27 cellular contexts compared by ENCODE assay signal in the genomic region with DNA sequence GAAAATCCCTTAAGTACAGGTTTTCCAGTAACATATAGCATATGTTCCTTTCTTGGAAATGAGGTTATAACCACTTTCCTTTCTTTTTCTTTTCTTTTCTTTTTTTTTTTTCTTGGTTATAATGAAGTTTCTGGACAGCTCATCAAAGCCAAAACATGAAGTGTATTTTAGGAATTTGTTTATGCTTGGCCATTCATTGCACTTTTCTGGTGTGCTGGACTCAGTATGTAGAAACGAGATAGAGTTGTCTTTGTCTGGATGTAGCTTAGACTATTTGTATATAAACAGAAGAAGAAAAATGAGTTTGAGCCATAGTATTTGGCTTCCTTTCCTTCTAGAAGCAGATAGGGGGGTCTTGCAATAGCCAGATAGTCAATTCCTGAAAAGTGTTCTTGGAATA.
A peak's percentile ranks its signal among the peaks of the same experiment; 100 is the strongest.
DNase-seq lines count a peak whose midpoint lies in the region; ATAC-seq and TF ChIP-seq lines count a peak whose summit lies in the region.
"Had no signal": no experiment of that assay in that cellular context is flagged by ENCODE, and none has a peak within 500 bp of the region (broad histone marks: within the 10 kb centered on the region; RNA-seq: fewer than 3 reads in every experiment).

No MANE protein-coding gene starts in this region.

- no peak overlapping the region for H3K4me2 ChIP-seq in mesenchymal stem cell (ENCODE audit: low read length, poor library complexity, severe bottlenecking)

- H3K79me1 ChIP-seq in mesenchymal stem cell (replicated peaks; ENCODE audit: low read length, poor library complexity, severe bottlenecking), result peaks cover 18% of the 10 kb centered on the region

- no peak overlapping the region for H3K23ac ChIP-seq in mesenchymal stem cell (ENCODE audit: low read length in 2 of 2)

- ATAC-seq in HG03354 (IDR thresholded peaks at IDR 0.05; ENCODE audit: poor library complexity, severe bottlenecking, unreplicated experiment), result no peak
- ATAC-seq: activated CD8-positive, alpha-beta T cell treated with anti-CD3 and anti-CD28 coated beads, Interleukin-2, amount 10 ng/mL, durations not matched to agents 7 days and 5 days; activated naive CD8-positive, alpha-beta T cell treated with anti-CD3 and anti-CD28 coated beads, Interleukin-2, amount 50 U/mL, for 24 hours; naive thymus-derived CD4-positive, alpha-beta T cell; stimulated activated naive B cell treated with anti-CD40 and anti-IgM and Interleukin-4, amounts not matched to agents 10 μg/mL and 1 μg/mL and 100 μg/mL, for 72 hours; T-helper 17 cell had no signal

- no peak for TF ChIP-seq CTCF in AG10803 (conservative IDR thresholded peaks at IDR 0.05; ENCODE audit: low read length)
- TF ChIP-seq CTCF in WERI-Rb-1 (IDR thresholded peaks at IDR 0.05; ENCODE audit: low read depth, low read length), result no peak
- TF ChIP-seq CTCF in esophagus muscularis mucosa (IDR thresholded peaks at IDR 0.05), result no peak
- TF ChIP-seq CTCF in adrenal gland (IDR thresholded peaks at IDR 0.05), result no peak
- no peak for TF ChIP-seq CTCF in transverse colon (IDR thresholded peaks at IDR 0.05)
- TF ChIP-seq CTCF in tibial artery (IDR thresholded peaks at IDR 0.05), result no peak

- H2AFZ ChIP-seq in mesenchymal stem cell (ENCODE audit: low read depth, low read length), result no peak overlapping the region

- no peak overlapping the region for H4K91ac ChIP-seq in mesenchymal stem cell (ENCODE audit: low read length)

- H3K18ac ChIP-seq in mesenchymal stem cell (ENCODE audit: low read depth in 1 of 2, low read length in 2 of 2), result no peak overlapping the region

- no peak for TF ChIP-seq POLR2A in esophagus muscularis mucosa (IDR thresholded peaks at IDR 0.05; ENCODE audit: low read depth)
- no peak for TF ChIP-seq POLR2A in adrenal gland (IDR thresholded peaks at IDR 0.05)
- no peak for TF ChIP-seq POLR2A in transverse colon (IDR thresholded peaks at IDR 0.05)

- no peak overlapping the region for H2BK120ac ChIP-seq in mesenchymal stem cell (ENCODE audit: low read depth, low read length)

- H3K9me3 ChIP-seq in WERI-Rb-1 (ENCODE audit: severe bottlenecking), result no peaks in the 10 kb centered on the region
- H3K9me3 ChIP-seq in esophagus muscularis mucosa, result no peaks in the 10 kb centered on the region
- H3K9me3 ChIP-seq in mesenchymal stem cell (ENCODE audit: control insufficient read depth, low read length), result no peaks in the 10 kb centered on the region
- H3K9me3 ChIP-seq in adrenal gland (replicated peaks in 1 of 3), result no peaks in the 10 kb centered on the region
- H3K9me3 ChIP-seq in transverse colon, result no peaks in the 10 kb centered on the region
- no peaks in the 10 kb centered on the region for H3K9me3 ChIP-seq in tibial artery
- H3K9me3 ChIP-seq: breast epithelium, HAP-1, spleen, testis had no signal

- H4K8ac ChIP-seq in mesenchymal stem cell (ENCODE audit: low read length), result no peak overlapping the region

- intact Hi-C loops in esophagus muscularis mucosa (cut with DNase I), result loop anchor here (5.0 to 10.0 kb wide), 4 partner anchors 120 to 957 kb away; a partner anchor contains a TSS
- intact Hi-C loops in adrenal gland (cut with DNase I), result loop anchor here (5.0 to 10.0 kb wide), 2 partner anchors 277 to 280 kb away; no protein-coding TSS in a partner anchor
- intact Hi-C loops in transverse colon (cut with DNase I; ENCODE audit: low total_unique reads), result loop anchor here (5.0 to 10.0 kb wide), 2 partner anchors 280 to 957 kb away; a partner anchor contains a TSS
- intact Hi-C loops in tibial artery (cut with DNase I; ENCODE audit: low total_unique reads), result loop anchor here (5.0 to 10.0 kb wide), 3 partner anchors 63 to 280 kb away; a partner anchor contains a TSS

- H3K36me3 ChIP-seq in WERI-Rb-1 (no peaks in the 10 kb centered on the region; the same call in 1 of the 2 replicates), esophagus muscularis mucosa (no peaks in the 10 kb centered on the region), mesenchymal stem cell (ENCODE audit: control insufficient read depth in 1 of 2, insufficient read depth in 2 of 2, low read depth in 1 of 2, low read length in 2 of 2) (peaks cover 0 to 50% of the 10 kb centered on the region in 2 experiments), adrenal gland (replicated peaks in 1 of 2) (no peaks in the 10 kb centered on the region), transverse colon (no peaks in the 10 kb centered on the region), tibial artery (no peaks in the 10 kb centered on the region)
- H3K36me3 ChIP-seq: breast epithelium, HAP-1, spleen had no signal

- H3K4me1 ChIP-seq in esophagus muscularis mucosa, result peaks cover 32 to 56% (median 53%) of the 10 kb centered on the region in 4 donors
- H3K4me1 ChIP-seq in mesenchymal stem cell (ENCODE audit: control insufficient read depth, insufficient read depth, low read depth, low read length), result peaks cover 2% of the 10 kb centered on the region
- H3K4me1 ChIP-seq in adrenal gland (replicated peaks in 1 of 2), result peaks cover 0 to 18% of the 10 kb centered on the region in 2 donors
- peaks cover 0 to 31% (median 6%) of the 10 kb centered on the region in 4 donors for H3K4me1 ChIP-seq in transverse colon
- H3K4me1 ChIP-seq in tibial artery, result peaks cover 0 to 49% (median 21%) of the 10 kb centered on the region in 4 donors
- H3K4me1 ChIP-seq: HAP-1 had no signal

- in situ Hi-C loops in transverse colon (cut with MboI; ENCODE audit: low pct_ligation_motif_present in 1 of 4, low pct_unique_long_range_greater_than_20kb in 1 of 4, low sequenced_read_pairs in 3 of 4), result loop anchor here in 3 of 4 donors (10.0 to 25.0 kb wide), 4 partner anchors 275 to 950 kb away; a partner anchor contains a TSS

- no peaks in the 10 kb centered on the region for H3K27me3 ChIP-seq in WERI-Rb-1 (ENCODE audit: insufficient read depth, low read depth, severe bottlenecking)
- H3K27me3 ChIP-seq in esophagus muscularis mucosa, result no peaks in the 10 kb centered on the region
- H3K27me3 ChIP-seq in mesenchymal stem cell (ENCODE audit: control insufficient read depth in 1 of 2, insufficient read depth in 1 of 2, low read length in 2 of 2), result no peaks in the 10 kb centered on the region
- H3K27me3 ChIP-seq in adrenal gland, result no peaks in the 10 kb centered on the region
- H3K27me3 ChIP-seq in transverse colon, result no peaks in the 10 kb centered on the region
- no peaks in the 10 kb centered on the region for H3K27me3 ChIP-seq in tibial artery
- H3K27me3 ChIP-seq: BLaER1 treated with 17β-estradiol and CSF1 and Interleukin-3, amounts not matched to agents 10 nM and 100 nM; breast epithelium; spleen; testis had no signal

- H3K14ac ChIP-seq in mesenchymal stem cell (ENCODE audit: low read length in 2 of 2), result no peak overlapping the region

- H2AK5ac ChIP-seq in mesenchymal stem cell (ENCODE audit: low read length, severe bottlenecking), result no peak overlapping the region

- H3K4me3 ChIP-seq in AG10803 (ENCODE audit: low read length) (no peak overlapping the region), WERI-Rb-1 (ENCODE audit: low read depth, low read length) (no peak overlapping the region), esophagus muscularis mucosa (no peak overlapping the region), mesenchymal stem cell (ENCODE audit: insufficient read depth in 1 of 2, low read depth in 1 of 2, low read length in 2 of 2) (no peak overlapping the region), adrenal gland (no peak overlapping the region), transverse colon (no peak overlapping the region), tibial artery (no peak overlapping the region)
- H3K4me3 ChIP-seq: BLaER1 treated with 17β-estradiol and CSF1 and Interleukin-3, amounts not matched to agents 10 nM and 100 nM; breast epithelium; HAP-1; spleen; testis had no signal

- H3K4ac ChIP-seq in mesenchymal stem cell (ENCODE audit: low read depth in 1 of 2, low read length in 2 of 2), result no peak overlapping the region

- H3K9ac ChIP-seq in mesenchymal stem cell (ENCODE audit: low read length), result no peak overlapping the region
- H3K9ac ChIP-seq: BLaER1 treated with 17β-estradiol and CSF1 and Interleukin-3, amounts not matched to agents 10 nM and 100 nM had no signal

- H2BK5ac ChIP-seq in mesenchymal stem cell (ENCODE audit: low read depth, low read length, poor library complexity, severe bottlenecking), result no peak overlapping the region

- peak; percentile 62 for DNase-seq in AG10803 (ENCODE audit: low read depth)
- DNase-seq in WERI-Rb-1, result no peak
- no peak for DNase-seq in esophagus muscularis mucosa (ENCODE audit: extremely low spot score)
- peak; percentile 68 for DNase-seq in mesenchymal stem cell
- no peak for DNase-seq in adrenal gland
- no peak for DNase-seq in transverse colon
- DNase-seq in tibial artery, result no peak
- DNase-seq: activated CD8-positive, alpha-beta T cell treated with anti-CD3 and anti-CD28 coated beads, Interleukin-2, amount 10 ng/mL, durations not matched to agents 7 days and 5 days; activated effector memory CD4-positive, alpha-beta T cell treated with Interleukin-2 at 50 U/mL for 16 hours; activated naive CD8-positive, alpha-beta T cell treated with anti-CD3 and anti-CD28 coated beads, Interleukin-2, amount 50 U/mL, for 24 hours; activated T-cell treated with anti-CD3 and anti-CD28 coated beads for 4 hours; erythroblast; kidney glomerular epithelial cell; naive thymus-derived CD4-positive, alpha-beta T cell; NCI-H1092; NCI-H187 treated with DMSO at 0.1 percent for 48 hours; NCI-H69; nucleus accumbens; spleen; stimulated activated CD4-positive, alpha-beta T cell treated with anti-CD3 and anti-CD28 coated beads, Interleukin-4, amount 100 ng/mL, for 24 hours; stimulated activated naive B cell treated with anti-CD40 and anti-IgM and Interleukin-4, amounts not matched to agents 10 μg/mL and 1 μg/mL and 100 μg/mL, for 72 hours; T-helper 17 cell; testis had no signal

- H2BK15ac ChIP-seq in mesenchymal stem cell (ENCODE audit: low read depth, poor library complexity, severe bottlenecking), result no peak overlapping the region

- TF ChIP-seq EP300 in esophagus muscularis mucosa (IDR thresholded peaks at IDR 0.05), result no peak
- TF ChIP-seq EP300 in transverse colon (IDR thresholded peaks at IDR 0.05; ENCODE audit: low read depth), result no peak

- 21% methylated on average over 1 of the region's 1 CpG for WGBS in esophagus muscularis mucosa
- WGBS in mesenchymal stem cell, result 0% methylated on average over 1 of the region's 1 CpG
- WGBS in adrenal gland, 4 donors, result 43 to 62% (median 51%) methylated on average over 1 of the region's 1 CpG
- WGBS in transverse colon (ENCODE audit: low coverage in 1 of 2), 2 donors, result 38 to 47% methylated on average over 1 of the region's 1 CpG

- H3K27ac ChIP-seq in WERI-Rb-1, result peak overlapping the region; percentile 47
- peak overlapping the region in 3 of 4 donors; percentile 1 to 35 (median 8) for H3K27ac ChIP-seq in esophagus muscularis mucosa (replicated peaks in 1 of 4)
- H3K27ac ChIP-seq in mesenchymal stem cell (ENCODE audit: low read length, poor library complexity, severe bottlenecking), result no peak overlapping the region
- H3K27ac ChIP-seq in adrenal gland, result no peak overlapping the region
- H3K27ac ChIP-seq in transverse colon, result peak overlapping the region in 1 of 4 donors; percentile 11
- no peak overlapping the region for H3K27ac ChIP-seq in tibial artery
- H3K27ac ChIP-seq: testis had no signal

- no peak overlapping the region for H2BK12ac ChIP-seq in mesenchymal stem cell (ENCODE audit: low read length in 2 of 2)

Comparison
In these comparisons a context has a peak if more than half of its experiments do, and no peak if none do; other contexts are left out.
1. DNase-seq: peak in AG10803 (single experiment) and mesenchymal stem cell (single experiment); none in WERI-Rb-1 (single experiment), esophagus muscularis mucosa (single experiment), adrenal gland (0 of 7), transverse colon (single experiment) and tibial artery (0 of 2).
2. H3K27ac ChIP-seq: peak in WERI-Rb-1 (single experiment) and esophagus muscularis mucosa (3 of 4); none in mesenchymal stem cell (single experiment), adrenal gland (0 of 5) and tibial artery (0 of 2).